ENCODE assay signal across 17 cellular contexts in genomic region chr4:143225167-143225566, GRCh38. TPM values are rescaled to one million over a fixed set of nuclear protein-coding genes. Genes with fewer than 3 reads are reported as not detected.
DNase-seq lines count a peak whose midpoint lies in the region; ATAC-seq, FAIRE-seq and TF ChIP-seq lines count a peak whose summit lies in the region.
"Had no signal": no experiment of that assay in that cellular context is flagged by ENCODE, and none has a peak within 500 bp of the region (broad histone marks: within the 10 kb centered on the region; RNA-seq: fewer than 3 reads in every experiment).

No MANE protein-coding gene starts in this region.

- SMC1A ChIA-PET in GM12878 (lab: Charles Lee; ENCODE audit: uncharacterized antibody, unreplicated experiment) = interaction anchor here (1.4 to 1.6 kb wide), 2 partner anchors 12 to 129 kb away, joined by 4 to 6 read pairs; no protein-coding TSS in a partner anchor

- H4K8ac ChIP-seq in mesendoderm (ENCODE audit: low read depth, low read length) = no peak overlapping the region

- no peak overlapping the region for H2BK15ac ChIP-seq in mesendoderm (replicated peaks; ENCODE audit: low read depth)

- H3K79me2 ChIP-seq in GM12878 (ENCODE audit: control insufficient read depth, insufficient read depth, low read length) (no peaks in the 10 kb centered on the region), mesendoderm (ENCODE audit: control insufficient read depth, insufficient read depth, low read length) (no peaks in the 10 kb centered on the region)

- H3K4ac ChIP-seq in mesendoderm (ENCODE audit: low read depth, low read length) = no peak overlapping the region

- H3K4me1 ChIP-seq in HUES6 (ENCODE audit: control insufficient read depth, insufficient read depth, low read length) (no peaks in the 10 kb centered on the region), GM12878 (ENCODE audit: control insufficient read depth, insufficient read depth, low read length) (no peaks in the 10 kb centered on the region), mesendoderm (ENCODE audit: control insufficient read depth, low read depth, low read length) (no peaks in the 10 kb centered on the region)
- H3K4me1 ChIP-seq in CD4-positive, alpha-beta memory T cell (ENCODE audit: insufficient read depth, low read length) = no peaks in the 10 kb centered on the region
- H3K4me1 ChIP-seq: SJSA1 had no signal

- ATAC-seq in GM12878 (no peak), GM18907 (IDR thresholded peaks at IDR 0.05; ENCODE audit: unreplicated experiment) (no peak)

- no peak overlapping the region for H2AFZ ChIP-seq in GM12878 (ENCODE audit: control insufficient read depth, low read depth, low read length)

- POLR2A ChIA-PET in GM12878 (lab: Charles Lee) = no interaction called here
- POLR2A ChIA-PET in CD4-positive, alpha-beta memory T cell (lab: Charles Lee; ENCODE audit: partially characterized antibody) = no interaction called here
- POLR2A ChIA-PET in activated CD4-positive, alpha-beta T cell treated with anti-CD3 and anti-CD28 coated beads, Interleukin-2, amount 10 ng/mL, durations not matched to agents 7 days and 5 days (lab: Charles Lee) = no interaction called here

- DNase-seq in GM12878 (ENCODE audit: low read depth, low spot score) = no peak
- peak; percentile 56 for DNase-seq in mesendoderm
- no peak for DNase-seq in type B pancreatic cell (ENCODE audit: extremely low spot score, unreplicated experiment)
- DNase-seq in CD4-positive, alpha-beta memory T cell = no peak
- no peak for DNase-seq in activated CD4-positive, alpha-beta T cell treated with anti-CD3 and anti-CD28 coated beads, Interleukin-2, amount 10 ng/mL, durations not matched to agents 7 days and 5 days
- DNase-seq: ACHN; CD4-positive, CD25-positive, alpha-beta regulatory T cell; GF-D8; NCI-H1436 treated with DMSO at 0.1 percent for 48 hours; NCI-H2227 treated with DMSO at 0.1 percent for 48 hours; NCI-H524 treated with DMSO at 0.1 percent for 48 hours; NK-92 treated with Interleukin-12 subunit alpha and Interleukin-12 subunit beta, amount 100 ng/mL, for 24 hours had no signal

- no peaks in the 10 kb centered on the region for H3K9me3 ChIP-seq in HUES6 (ENCODE audit: control insufficient read depth, insufficient read depth, low read depth, low read length)
- no peaks in the 10 kb centered on the region for H3K9me3 ChIP-seq in GM12878 (replicated peaks; ENCODE audit: control insufficient read depth, insufficient read depth, low read length)
- no peaks in the 10 kb centered on the region for H3K9me3 ChIP-seq in CD4-positive, alpha-beta memory T cell (ENCODE audit: control insufficient read depth in 1 of 2, low read length in 2 of 2)
- H3K9me3 ChIP-seq: SJSA1 had no signal

- H3K4me1 Mint-ChIP-seq in type B pancreatic cell (ENCODE audit: unreplicated experiment) = no peaks in the 10 kb centered on the region
- peaks cover 0 to 2% (median 0%) of the 10 kb centered on the region in 4 donors for H3K4me1 Mint-ChIP-seq in CD4-positive, alpha-beta memory T cell
- no peaks in the 10 kb centered on the region for H3K4me1 Mint-ChIP-seq in activated CD4-positive, alpha-beta T cell treated with anti-CD3 and anti-CD28 coated beads, Interleukin-2, amount 10 ng/mL, durations not matched to agents 7 days and 5 days

- H3K18ac ChIP-seq in mesendoderm (ENCODE audit: low read length) = no peak overlapping the region

- H3K27ac Mint-ChIP-seq in type B pancreatic cell = peak overlapping the region; percentile 22
- peak overlapping the region in 1 of 7 donors; percentile 32 for H3K27ac Mint-ChIP-seq in CD4-positive, alpha-beta memory T cell
- no peak overlapping the region for H3K27ac Mint-ChIP-seq in activated CD4-positive, alpha-beta T cell treated with anti-CD3 and anti-CD28 coated beads, Interleukin-2, amount 10 ng/mL, durations not matched to agents 7 days and 5 days

- RAD21 ChIA-PET in GM12878 (lab: Charles Lee; ENCODE audit: unreplicated experiment) = no interaction called here

- FAIRE-seq in GM12878 (lab: Jason Lieb, UNC) = peak; percentile 18
- FAIRE-seq: H54 had no signal

- H3K56ac ChIP-seq in mesendoderm (ENCODE audit: low read length) = no peak overlapping the region

- intact Hi-C loops in GM12878 (cut with micrococcal nuclease; ENCODE audit: unreplicated experiment) = no loop called here
- intact Hi-C loops in CD4-positive, alpha-beta memory T cell (cut with micrococcal nuclease) = no loop called here

- TF ChIP-seq EP300 in GM12878 (IDR thresholded peaks at IDR 0.05; ENCODE audit: borderline replicate concordance in 1 of 2, control insufficient read depth in 1 of 2, low read depth in 2 of 2, low read length in 2 of 2) = no peak

- TF ChIP-seq RAD21 in GM12878 (IDR thresholded peaks at IDR 0.05; ENCODE audit: insufficient read depth, low read depth, low read length) = no peak

- no peak overlapping the region for H2BK5ac ChIP-seq in mesendoderm (ENCODE audit: low read length)

- 97% methylated on average over 6 of the region's 6 CpGs for WGBS in GM12878 (ENCODE audit: insufficient coverage, insufficient replicate concordance, low lambda C conversion rate, missing lambda C conversion rate)
- WGBS in mesendoderm (ENCODE audit: extremely low coverage, insufficient coverage, low lambda C conversion rate) = no CpG with 5 or more reads among the region's 6 CpGs

- no peaks in the 10 kb centered on the region for H3K79me1 ChIP-seq in mesendoderm (ENCODE audit: low read length)

- H3K4me2 ChIP-seq in GM12878 (ENCODE audit: control insufficient read depth, insufficient read depth) (no peak overlapping the region), mesendoderm (ENCODE audit: low read length) (no peak overlapping the region)

- H3K36me3 Mint-ChIP-seq in type B pancreatic cell = peaks cover 3% of the 10 kb centered on the region
- peaks cover 24 to 31% of the 10 kb centered on the region in 2 donors for H3K36me3 Mint-ChIP-seq in CD4-positive, alpha-beta memory T cell
- peaks cover 22% of the 10 kb centered on the region for H3K36me3 Mint-ChIP-seq in activated CD4-positive, alpha-beta T cell treated with anti-CD3 and anti-CD28 coated beads, Interleukin-2, amount 10 ng/mL, durations not matched to agents 7 days and 5 days (ENCODE audit: low read depth)

- no peak overlapping the region for H4K5ac ChIP-seq in mesendoderm (ENCODE audit: low read length)

- TF ChIP-seq CTCF in GM12878 (IDR thresholded peaks at IDR 0.05 in 2 of 3, conservative IDR thresholded peaks at IDR 0.05 in 1 of 3; ENCODE audit: control insufficient read depth in 2 of 3, extremely low read depth in 1 of 3, insufficient read depth in 1 of 3, low read depth in 3 of 3, low read length in 3 of 3) = no peak
- no peak for TF ChIP-seq CTCF in type B pancreatic cell (conservative IDR thresholded peaks at IDR 0.05)

- H3K4me3 ChIP-seq in HUES6 (ENCODE audit: low read depth, low read length) (no peak overlapping the region), GM12878 (no peak overlapping the region), mesendoderm (ENCODE audit: low read length) (no peak overlapping the region)
- H3K4me3 ChIP-seq in CD4-positive, alpha-beta memory T cell (ENCODE audit: low read length in 2 of 2) = no peak overlapping the region
- H3K4me3 ChIP-seq: SJSA1 had no signal

- no peaks in the 10 kb centered on the region for H4K20me1 ChIP-seq in GM12878 (ENCODE audit: control insufficient read depth, insufficient read depth)

- TF ChIP-seq POLR2A in GM12878 (IDR thresholded peaks at IDR 0.05; ENCODE audit: low read depth, low read length) = no peak

- no peaks in the 10 kb centered on the region for H3K9me3 Mint-ChIP-seq in type B pancreatic cell
- no peaks in the 10 kb centered on the region for H3K9me3 Mint-ChIP-seq in CD4-positive, alpha-beta memory T cell
- H3K9me3 Mint-ChIP-seq in activated CD4-positive, alpha-beta T cell treated with anti-CD3 and anti-CD28 coated beads, Interleukin-2, amount 10 ng/mL, durations not matched to agents 7 days and 5 days = no peaks in the 10 kb centered on the region
- H3K9me3 Mint-ChIP-seq: CD4-positive, CD25-positive, alpha-beta regulatory T cell had no signal

- H3K9ac ChIP-seq in HUES6 (ENCODE audit: low read length) (no peak overlapping the region), GM12878 (ENCODE audit: control insufficient read depth, insufficient read depth, low read length) (no peak overlapping the region), mesendoderm (ENCODE audit: low read length) (no peak overlapping the region)

- no TSS peak for BruUV-seq in GM12878 (replicated peaks; lab: Mats Ljungman, UMichigan)

- H3K27ac ChIP-seq in HUES6 (ENCODE audit: low read depth, low read length) (peak overlapping the region; percentile 13; the same call in 1 of the 2 replicates), GM12878 (ENCODE audit: control insufficient read depth, insufficient read depth) (no peak overlapping the region), mesendoderm (ENCODE audit: low read depth, low read length) (no peak overlapping the region)
- no peak overlapping the region for H3K27ac ChIP-seq in CD4-positive, alpha-beta memory T cell (ENCODE audit: low read depth, low read length)
- H3K27ac ChIP-seq: RWPE1, SJSA1 had no signal

- H3K4me3 Mint-ChIP-seq in type B pancreatic cell = no peak overlapping the region
- no peak overlapping the region for H3K4me3 Mint-ChIP-seq in CD4-positive, alpha-beta memory T cell
- H3K4me3 Mint-ChIP-seq in activated CD4-positive, alpha-beta T cell treated with anti-CD3 and anti-CD28 coated beads, Interleukin-2, amount 10 ng/mL, durations not matched to agents 7 days and 5 days = no peak overlapping the region
- H3K4me3 Mint-ChIP-seq: CD4-positive, CD25-positive, alpha-beta regulatory T cell had no signal

- H3K27me3 ChIP-seq in HUES6 (ENCODE audit: control insufficient read depth, insufficient read depth, low read length) = no peaks in the 10 kb centered on the region
- H3K27me3 ChIP-seq in GM12878 (replicated peaks in 1 of 2; ENCODE audit: control insufficient read depth in 2 of 2, insufficient read depth in 2 of 2, low read length in 1 of 2) = no peaks in the 10 kb centered on the region
- H3K27me3 ChIP-seq in mesendoderm (ENCODE audit: insufficient read depth, low read length, poor library complexity) = no peaks in the 10 kb centered on the region
- no peaks in the 10 kb centered on the region for H3K27me3 ChIP-seq in CD4-positive, alpha-beta memory T cell (ENCODE audit: insufficient read depth, low read length)
- H3K27me3 ChIP-seq: SJSA1 had no signal

- in situ Hi-C loops in GM12878 (cut with MboI) = no loop called here

- no peak overlapping the region for H2AK5ac ChIP-seq in mesendoderm (ENCODE audit: low read length)

- H2BK120ac ChIP-seq in mesendoderm (ENCODE audit: low read depth, low read length) = no peak overlapping the region

- no peaks in the 10 kb centered on the region for H3K27me3 Mint-ChIP-seq in type B pancreatic cell
- H3K27me3 Mint-ChIP-seq in CD4-positive, alpha-beta memory T cell = no peaks in the 10 kb centered on the region
- H3K27me3 Mint-ChIP-seq in activated CD4-positive, alpha-beta T cell treated with anti-CD3 and anti-CD28 coated beads, Interleukin-2, amount 10 ng/mL, durations not matched to agents 7 days and 5 days = no peaks in the 10 kb centered on the region
- H3K27me3 Mint-ChIP-seq: CD4-positive, CD25-positive, alpha-beta regulatory T cell had no signal

- H3K23ac ChIP-seq in mesendoderm (ENCODE audit: low read length) = no peak overlapping the region

- CTCF ChIA-PET in GM12878 (lab: Yijun Ruan, JAX) = interaction anchor here (0.6 kb wide), 1 partner anchor 16 kb away, joined by 3 read pairs; no protein-coding TSS in a partner anchor
- CTCF ChIA-PET in CD4-positive, alpha-beta memory T cell (lab: Charles Lee; ENCODE audit: partially characterized antibody) = no interaction called here
- CTCF ChIA-PET in activated CD4-positive, alpha-beta T cell treated with anti-CD3 and anti-CD28 coated beads, Interleukin-2, amount 10 ng/mL, durations not matched to agents 7 days and 5 days (lab: Charles Lee) = interaction anchor here (0.5 to 1.9 kb wide), 4 partner anchors 16 to 93 kb away, joined by 3 read pairs; no protein-coding TSS in a partner anchor

- H3K36me3 ChIP-seq in HUES6 (ENCODE audit: control insufficient read depth, insufficient read depth, low read length) (peaks cover 10% of the 10 kb centered on the region; the same call in 1 of the 2 replicates), GM12878 (ENCODE audit: control insufficient read depth in 2 of 2, insufficient read depth in 2 of 2, low read length in 1 of 2) (peaks cover 0 to 9% of the 10 kb centered on the region in 2 experiments; a peak in 1 of 4 replicates), mesendoderm (ENCODE audit: control insufficient read depth, insufficient read depth, low read length) (no peaks in the 10 kb centered on the region)
- peaks cover 10% of the 10 kb centered on the region for H3K36me3 ChIP-seq in CD4-positive, alpha-beta memory T cell (ENCODE audit: insufficient read depth, low read length)

RNA-seq across cellular contexts. Expression of gene USP38, which starts 40.5 kb away (rescaled TPM):
- total RNA-seq in GM12878 (2013; cell fraction: nucleolus; rRNA removed) = 26.0 and 27.9 TPM in 2 replicates
- total RNA-seq in GM12878 (2014; rRNA removed) (16.3 TPM in 2 replicates), GM12878 (2014; rRNA removed; fragmentation: Illumina TruSeq; extraction: Trizol) (15.0 and 16.8 TPM in 2 replicates), GM12878 (2021) (19.0 and 20.3 TPM in 2 replicates), type B pancreatic cell (ENCODE audit: low replicate concordance) (21.9 and 23.8 TPM in 2 replicates)
- 5.1 TPM for polyA plus RNA-seq in GM12878 (2011; ENCODE audit: low read depth)
- polyA plus RNA-seq in GM12878 (2011; rRNA removed) (14.6 and 17.6 TPM in 2 replicates), GM12878 (2014; fragmentation: Illumina TruSeq; extraction: Trizol) (11.0 and 12.1 TPM in 2 replicates), GM12878 (2014; fragmentation: Nextera tagmentation; extraction: Ambion mirVana) (1 to 10 TPM; 4.4 to 4.6 TPM), GM12878 (2014; rRNA removed) (7.5 and 9.1 TPM in 2 replicates), GM12878 (2016; fragmentation: Nextera tagmentation; extraction: Ambion mirVana) (10 to 100 TPM; 14.7 to 17.7 TPM)
- polyA plus RNA-seq in GM12878 (2011; cell fraction: cytosol; rRNA removed) = 10.0 and 10.7 TPM in 2 replicates
- 7.2 and 7.6 TPM in 2 replicates for polyA plus RNA-seq in GM12878 (2011; cell fraction: nucleus; rRNA removed)
- 7.8 TPM in 2 replicates for polyA plus RNA-seq in GM12878 (2012)
- polyA minus RNA-seq in GM12878 (2011; rRNA and poly(A)+ RNA removed) = 37.0 and 43.3 TPM in 2 replicates
- 14.0 and 15.2 TPM in 2 replicates for polyA minus RNA-seq in GM12878 (2011; cell fraction: cytosol; rRNA and poly(A)+ RNA removed)
- 24.4 and 37.7 TPM in 2 replicates for polyA minus RNA-seq in GM12878 (2011; cell fraction: nucleus; rRNA and poly(A)+ RNA removed)
- polyA plus RNA-seq in mesendoderm (2013, experiment 1 of 2) = 6.0 TPM
- 5.9 TPM for polyA plus RNA-seq in mesendoderm (2013, experiment 2 of 2)
- total RNA-seq in CD4-positive, alpha-beta memory T cell = 10 to 100 TPM; 25.8 to 26.4 TPM
- 10 to 100 TPM; 22.1 to 26.2 TPM for polyA plus RNA-seq in CD4-positive, alpha-beta memory T cell
- total RNA-seq in activated CD4-positive, alpha-beta T cell treated with anti-CD3 and anti-CD28 coated beads, Interleukin-2, amount 10 ng/mL, durations not matched to agents 7 days and 5 days = 10 to 100 TPM; 23.3 to 24.7 TPM
